Comparison of ENCODE assay signal across 12 cellular contexts in genomic region chr4:107853444-107854325, GRCh38. TPM values are rescaled to one million over a fixed set of nuclear protein-coding genes. Genes with fewer than 3 reads are reported as not detected.
DNase-seq lines count a peak whose midpoint lies in the region; FAIRE-seq and TF ChIP-seq lines count a peak whose summit lies in the region.
"Had no signal": no experiment of that assay in that cellular context is flagged by ENCODE, and none has a peak within 500 bp of the region (broad histone marks: within the 10 kb centered on the region; RNA-seq: fewer than 3 reads in every experiment).

No MANE protein-coding gene starts in this region.

- H4K20me1 ChIP-seq in fibroblast of lung (ENCODE audit: control insufficient read depth, extremely low read depth, insufficient read depth, low read length), result no peaks in the 10 kb centered on the region
- H4K20me1 ChIP-seq: BLaER1 treated with 17β-estradiol and CSF1 and Interleukin-3, amounts not matched to agents 10 nM and 100 nM had no signal

- H3K9me3 ChIP-seq in fibroblast of lung (ENCODE audit: control insufficient read depth, insufficient read depth, low read depth, low read length) (no peaks in the 10 kb centered on the region), neutrophil (no peaks in the 10 kb centered on the region)

- no peaks in the 10 kb centered on the region for H3K4me1 ChIP-seq in fibroblast of lung (ENCODE audit: control insufficient read depth, extremely low read depth, insufficient read depth, low read length)
- H3K4me1 ChIP-seq in neutrophil (ENCODE audit: control insufficient read depth in 1 of 2, insufficient read depth in 1 of 2, low read depth in 1 of 2, low read length in 1 of 2), result peaks cover 0 to 10% of the 10 kb centered on the region in 2 experiments

- no peak overlapping the region for H3K4me2 ChIP-seq in fibroblast of lung (ENCODE audit: extremely low read depth, insufficient read depth, low read length)

- no peak for TF ChIP-seq CTCF in fibroblast of lung (conservative IDR thresholded peaks at IDR 0.05 in 1 of 2, IDR thresholded peaks at IDR 0.05 in 1 of 2; ENCODE audit: low read depth in 1 of 2, low read length in 2 of 2)
- TF ChIP-seq CTCF in neutrophil (IDR thresholded peaks at IDR 0.05), result no peak

- peaks cover 7% of the 10 kb centered on the region for H3K79me2 ChIP-seq in fibroblast of lung (ENCODE audit: control insufficient read depth, insufficient read depth, low read length)

- H2AFZ ChIP-seq in fibroblast of lung (ENCODE audit: low read length), result no peak overlapping the region

- H3K27ac ChIP-seq in fibroblast of lung (ENCODE audit: insufficient read depth, low read length) (no peak overlapping the region), neutrophil (peak overlapping the region; percentile 46)
- H3K27ac ChIP-seq: BLaER1 treated with 17β-estradiol and CSF1 and Interleukin-3, amounts not matched to agents 10 nM and 100 nM had no signal

- DNase-seq in AG20443 (ENCODE audit: low spot score), result peak; percentile 26
- DNase-seq in NCI-H82 treated with DMSO at 0.1 percent for 48 hours (lab: John Stamatoyannopoulos, UW; ENCODE audit: unreplicated experiment), result peak; percentile 11
- peak; percentile 61 to 83 for DNase-seq in fibroblast of lung (ENCODE audit: low read depth in 2 of 2)
- DNase-seq in GM19239 (ENCODE audit: insufficient read length, low spot score), result no peak
- DNase-seq in RKO (ENCODE audit: low spot score), result no peak
- no peak for DNase-seq in NCI-H1694 (lab: John Stamatoyannopoulos, UW)
- no peak for DNase-seq in activated T-cell treated with anti-CD3 and anti-CD28 coated beads, Interleukin-2, amount 50 U/mL, for 1 hour
- DNase-seq: activated CD4-positive, alpha-beta T cell treated with anti-CD3 and anti-CD28 coated beads for 4 hours; occipital lobe had no signal

- FAIRE-seq in GM19239 (lab: Jason Lieb, UNC), result no peak
- FAIRE-seq: frontal cortex had no signal

- H3K27me3 ChIP-seq in fibroblast of lung (ENCODE audit: control insufficient read depth, insufficient read depth, low read length) (no peaks in the 10 kb centered on the region), neutrophil (no peaks in the 10 kb centered on the region)
- H3K27me3 ChIP-seq: BLaER1 treated with 17β-estradiol and CSF1 and Interleukin-3, amounts not matched to agents 10 nM and 100 nM had no signal

- no peaks in the 10 kb centered on the region for H3K36me3 ChIP-seq in fibroblast of lung (ENCODE audit: control insufficient read depth, insufficient read depth, low read length)
- no peaks in the 10 kb centered on the region for H3K36me3 ChIP-seq in neutrophil
- H3K36me3 ChIP-seq: BLaER1 treated with 17β-estradiol and CSF1 and Interleukin-3, amounts not matched to agents 10 nM and 100 nM had no signal

- H3K9ac ChIP-seq in fibroblast of lung (ENCODE audit: insufficient read depth, low read length), result no peak overlapping the region
- H3K9ac ChIP-seq: BLaER1 treated with 17β-estradiol and CSF1 and Interleukin-3, amounts not matched to agents 10 nM and 100 nM had no signal

- H3K4me3 ChIP-seq in fibroblast of lung (replicated peaks in 1 of 4; ENCODE audit: control extremely low read depth in 1 of 4, insufficient read depth in 1 of 4, low read depth in 3 of 4, low read length in 4 of 4), result no peak overlapping the region
- H3K4me3 ChIP-seq in neutrophil (ENCODE audit: low read depth in 1 of 2, low read length in 1 of 2), result no peak overlapping the region
- H3K4me3 ChIP-seq: BLaER1 treated with 17β-estradiol and CSF1 and Interleukin-3, amounts not matched to agents 10 nM and 100 nM had no signal

RNA-seq across cellular contexts. Expression of gene SGMS2, which starts 29.0 kb away (rescaled TPM):
- total RNA-seq in fibroblast of lung, result 63.7 and 70.4 TPM in 2 replicates
- 45.4 and 82.7 TPM in 2 replicates for polyA plus RNA-seq in fibroblast of lung
- 13.8 and 25.6 TPM in 2 replicates for polyA plus RNA-seq in fibroblast of lung (2012)
- 36.8 and 105 TPM in 2 replicates for polyA minus RNA-seq in fibroblast of lung (ENCODE audit: low replicate concordance)

Comparison
In these comparisons a context has a peak if more than half of its experiments do, and no peak if none do; other contexts are left out.
1. DNase-seq: peak in AG20443 (single experiment), NCI-H82 treated with DMSO at 0.1 percent for 48 hours (single experiment) and fibroblast of lung (2 of 2); none in GM19239 (single experiment), RKO (single experiment), NCI-H1694 (single experiment) and activated T-cell treated with anti-CD3 and anti-CD28 coated beads, Interleukin-2, amount 50 U/mL, for 1 hour (single experiment).